In genomic region chr6:1384549-1385128, GRCh38 we compare ENCODE assay signal across 21 cellular contexts. TPM values are rescaled to one million over a fixed set of nuclear protein-coding genes. Genes with fewer than 3 reads are reported as not detected.
DNase-seq lines count a peak whose midpoint lies in the region; ATAC-seq, FAIRE-seq and TF ChIP-seq lines count a peak whose summit lies in the region.
"Had no signal": no experiment of that assay in that cellular context is flagged by ENCODE, and none has a peak within 500 bp of the region (broad histone marks: within the 10 kb centered on the region; RNA-seq: fewer than 3 reads in every experiment).

No MANE protein-coding gene starts in this region.

- no peak overlapping the region for H3K9ac ChIP-seq in endodermal cell (ENCODE audit: extremely low read depth, low read length, poor library complexity, severe bottlenecking)

- peaks cover 84% of the 10 kb centered on the region for H3K27me3 Mint-ChIP-seq in activated T-cell treated with anti-CD3 and anti-CD28 coated beads, Interleukin-2, amount 50 U/mL, for 24 hours
- peaks cover 73% of the 10 kb centered on the region for H3K27me3 Mint-ChIP-seq in activated T-cell treated with anti-CD3 and anti-CD28 coated beads, Interleukin-2, amount 50 U/mL, for 4 hours (ENCODE audit: low read depth)
- peaks cover 95% of the 10 kb centered on the region for H3K27me3 Mint-ChIP-seq in endodermal cell (ENCODE audit: insufficient read depth)

- TF ChIP-seq POLR2A in transverse colon (IDR thresholded peaks at IDR 0.05): no peak

- H3K4me3 ChIP-seq in endodermal cell (ENCODE audit: low read length): no peak overlapping the region
- peak overlapping the region in 2 of 4 donors; percentile 20 to 34 for H3K4me3 ChIP-seq in transverse colon
- H3K4me3 ChIP-seq: A549, cardiac muscle cell, MG63, uterus had no signal

- no peaks in the 10 kb centered on the region for H3K36me3 Mint-ChIP-seq in activated T-cell treated with anti-CD3 and anti-CD28 coated beads, Interleukin-2, amount 50 U/mL, for 24 hours (ENCODE audit: low read depth)
- H3K36me3 Mint-ChIP-seq in activated T-cell treated with anti-CD3 and anti-CD28 coated beads, Interleukin-2, amount 50 U/mL, for 4 hours (ENCODE audit: insufficient read depth): no peaks in the 10 kb centered on the region
- no peaks in the 10 kb centered on the region for H3K36me3 Mint-ChIP-seq in endodermal cell (ENCODE audit: low read depth)
- H3K36me3 Mint-ChIP-seq: activated CD4-positive, alpha-beta memory T cell treated with anti-CD3 and anti-CD28 coated beads for 36 hours; natural killer cell had no signal

- H3K4me1 ChIP-seq in endodermal cell (ENCODE audit: control insufficient read depth, insufficient read depth, low read length) (no peaks in the 10 kb centered on the region), transverse colon (peaks cover 5 to 36% (median 22%) of the 10 kb centered on the region in 4 donors)

- H3K27ac ChIP-seq in endodermal cell (ENCODE audit: low read depth, low read length): no peak overlapping the region
- peak overlapping the region; percentile 82 to 88 (median 86) for H3K27ac ChIP-seq in transverse colon
- H3K27ac ChIP-seq: A549, cardiac muscle cell, psoas muscle, uterus had no signal

- no peak overlapping the region for H3K27ac Mint-ChIP-seq in activated T-cell treated with anti-CD3 and anti-CD28 coated beads, Interleukin-2, amount 50 U/mL, for 24 hours
- no peak overlapping the region for H3K27ac Mint-ChIP-seq in endodermal cell
- H3K27ac Mint-ChIP-seq: activated CD4-positive, alpha-beta memory T cell treated with anti-CD3 and anti-CD28 coated beads for 36 hours; natural killer cell had no signal

- TF ChIP-seq CTCF in endodermal cell (conservative IDR thresholded peaks at IDR 0.05) (no peak), transverse colon (IDR thresholded peaks at IDR 0.05) (no peak)

- intact Hi-C loops in transverse colon (cut with DNase I; ENCODE audit: low total_unique reads): loop anchor here (5.0 kb wide), 2 partner anchors 587 to 797 kb away; no protein-coding TSS in a partner anchor

- H3K9me3 ChIP-seq in endodermal cell (ENCODE audit: control insufficient read depth, low read length) (no peaks in the 10 kb centered on the region), transverse colon (no peaks in the 10 kb centered on the region)
- H3K9me3 ChIP-seq: A549, MG63, psoas muscle, uterus had no signal

- H3K27me3 ChIP-seq in endodermal cell (ENCODE audit: control insufficient read depth, insufficient read depth, low read length, poor library complexity, severe bottlenecking) (peaks cover 96% of the 10 kb centered on the region), transverse colon (peaks cover 99% of the 10 kb centered on the region)
- H3K27me3 ChIP-seq: MG63 had no signal

- no peaks in the 10 kb centered on the region for H3K36me3 ChIP-seq in endodermal cell (ENCODE audit: control insufficient read depth, insufficient read depth, low read length)
- no peaks in the 10 kb centered on the region for H3K36me3 ChIP-seq in transverse colon
- H3K36me3 ChIP-seq: cardiac muscle cell, MG63, uterus had no signal

- DNase-seq in activated T-cell treated with anti-CD3 and anti-CD28 coated beads, Interleukin-2, amount 50 U/mL, for 24 hours: peak; percentile 31
- DNase-seq in activated T-cell treated with anti-CD3 and anti-CD28 coated beads, Interleukin-2, amount 50 U/mL, for 4 hours: no peak
- DNase-seq in endodermal cell (peak; percentile 71), mesenteric fat pad (ENCODE audit: low spot score) (peak; percentile 87), transverse colon (no peak), GM19239 (ENCODE audit: insufficient read length, low spot score) (no peak)
- DNase-seq: activated CD4-positive, alpha-beta memory T cell treated with anti-CD3 and anti-CD28 coated beads for 36 hours; DMS153; MG63; natural killer cell; NCI-H1694; NCI-H345; psoas muscle; stimulated activated naive CD4-positive, alpha-beta T cell; uterus had no signal

- no peak for ATAC-seq in activated T-cell treated with anti-CD3 and anti-CD28 coated beads, Interleukin-2, amount 50 U/mL, for 4 hours
- ATAC-seq in GM21576 (IDR thresholded peaks at IDR 0.05; ENCODE audit: unreplicated experiment) (no peak), GM21526 (IDR thresholded peaks at IDR 0.05; ENCODE audit: low FRiP score, unreplicated experiment) (no peak)
- ATAC-seq: A549, natural killer cell, psoas muscle had no signal

- peaks cover 50% of the 10 kb centered on the region for H3K4me1 Mint-ChIP-seq in activated T-cell treated with anti-CD3 and anti-CD28 coated beads, Interleukin-2, amount 50 U/mL, for 24 hours (ENCODE audit: low read depth)
- H3K4me1 Mint-ChIP-seq in activated T-cell treated with anti-CD3 and anti-CD28 coated beads, Interleukin-2, amount 50 U/mL, for 4 hours (ENCODE audit: low read depth): peaks cover 40% of the 10 kb centered on the region
- H3K4me1 Mint-ChIP-seq in endodermal cell: peaks cover 22% of the 10 kb centered on the region

- in situ Hi-C loops in transverse colon (cut with MboI; ENCODE audit: low pct_ligation_motif_present in 1 of 4, low pct_unique_long_range_greater_than_20kb in 1 of 4, low sequenced_read_pairs in 3 of 4): loop anchor here in 2 of 4 donors (10.0 to 25.0 kb wide), 3 partner anchors 472 to 790 kb away; no protein-coding TSS in a partner anchor

- WGBS in endodermal cell (ENCODE audit: insufficient coverage in 1 of 2, insufficient read length in 1 of 2), 2 experiments: 5 to 13% methylated on average over 12 to 34 of the region's 34 CpGs
- WGBS in transverse colon (ENCODE audit: low coverage in 1 of 2), 2 donors: 44% methylated on average over 18 of the region's 34 CpGs; no CpG with 5 or more reads in 1 of the 2 donors

- FAIRE-seq in GM19239 (lab: Jason Lieb, UNC): no peak
- FAIRE-seq: A549 had no signal

- no peaks in the 10 kb centered on the region for H3K9me3 Mint-ChIP-seq in activated T-cell treated with anti-CD3 and anti-CD28 coated beads, Interleukin-2, amount 50 U/mL, for 24 hours
- no peaks in the 10 kb centered on the region for H3K9me3 Mint-ChIP-seq in activated T-cell treated with anti-CD3 and anti-CD28 coated beads, Interleukin-2, amount 50 U/mL, for 4 hours
- H3K9me3 Mint-ChIP-seq in endodermal cell: no peaks in the 10 kb centered on the region
- H3K9me3 Mint-ChIP-seq: activated CD4-positive, alpha-beta memory T cell treated with anti-CD3 and anti-CD28 coated beads for 36 hours; activated T-helper 1 cell treated with anti-CD3 and anti-CD28 coated beads, Interleukin-12 subunit alpha, Interleukin-12 subunit beta, Interleukin-2, Interleukin-4 antibody, amounts not matched to agents 30 ng/mL and 10 ng/mL and 1 ng/mL, durations not matched to agents 14 hours and 24 hours and 36 hours; natural killer cell had no signal

- H3K4me3 Mint-ChIP-seq in activated T-cell treated with anti-CD3 and anti-CD28 coated beads, Interleukin-2, amount 50 U/mL, for 24 hours: no peak overlapping the region
- H3K4me3 Mint-ChIP-seq in activated T-cell treated with anti-CD3 and anti-CD28 coated beads, Interleukin-2, amount 50 U/mL, for 4 hours: no peak overlapping the region
- H3K4me3 Mint-ChIP-seq in endodermal cell: peak overlapping the region; percentile 33
- H3K4me3 Mint-ChIP-seq: activated CD4-positive, alpha-beta memory T cell treated with anti-CD3 and anti-CD28 coated beads for 36 hours; activated T-helper 1 cell treated with anti-CD3 and anti-CD28 coated beads, Interleukin-12 subunit alpha, Interleukin-12 subunit beta, Interleukin-2, Interleukin-4 antibody, amounts not matched to agents 30 ng/mL and 10 ng/mL and 1 ng/mL, durations not matched to agents 14 hours and 24 hours and 36 hours; natural killer cell had no signal

- no peak for TF ChIP-seq EP300 in transverse colon (IDR thresholded peaks at IDR 0.05; ENCODE audit: low read depth)

RNA-seq across cellular contexts. Expression of gene FOXF2, which starts 4.7 kb away (rescaled TPM):
- under 1 TPM in 1 of 3 donors, not detected in 2; 0.08 TPM for total RNA-seq in activated T-cell treated with anti-CD3 and anti-CD28 coated beads, Interleukin-2, amount 50 U/mL, for 4 hours
- total RNA-seq in endodermal cell (under 1 TPM in 1 of 2 donors, not detected in 1; 0.11 TPM), mesenteric fat pad (2.7 TPM), transverse colon (10 to 100 TPM in 3 of 4 donors, 1 to 10 TPM in 1; 9.0 to 45.2 (median 13.5) TPM)
- polyA plus RNA-seq in endodermal cell (2013, experiment 1 of 2): 0.43 TPM
- 0.46 TPM for polyA plus RNA-seq in endodermal cell (2013, experiment 2 of 2)
- total RNA-seq: activated CD4-positive, alpha-beta memory T cell treated with anti-CD3 and anti-CD28 coated beads for 36 hours; activated T-helper 1 cell treated with anti-CD3 and anti-CD28 coated beads, Interleukin-12 subunit alpha, Interleukin-12 subunit beta, Interleukin-2, Interleukin-4 antibody, amounts not matched to agents 30 ng/mL and 10 ng/mL and 1 ng/mL, durations not matched to agents 14 hours and 24 hours and 36 hours; natural killer cell; uterus had no signal
- polyA plus RNA-seq: liver had no signal

Comparison
In these comparisons a context has a peak if more than half of its experiments do, and no peak if none do; other contexts are left out.
1. DNase-seq: peak in activated T-cell treated with anti-CD3 and anti-CD28 coated beads, Interleukin-2, amount 50 U/mL, for 24 hours (single experiment), endodermal cell (single experiment) and mesenteric fat pad (single experiment); none in activated T-cell treated with anti-CD3 and anti-CD28 coated beads, Interleukin-2, amount 50 U/mL, for 4 hours (single experiment), transverse colon (single experiment) and GM19239 (single experiment).